6 cellular contexts compared by ENCODE assay signal in genomic region chr12:6938353-6939186, GRCh38. TPM values are rescaled to one million over a fixed set of nuclear protein-coding genes. Genes with fewer than 3 reads are reported as not detected.
DNase-seq lines count a peak whose midpoint lies in the region; ATAC-seq and TF ChIP-seq lines count a peak whose summit lies in the region.

No MANE protein-coding gene starts in this region.

- H3K36me3 ChIP-seq in Panc1 (ENCODE audit: control insufficient read depth, insufficient read depth, low read length), result 0 out of 2 replicates have a peak, but pooled peaks cover 3% of the 10 kb centered on the region
- H3K36me3 ChIP-seq in fibroblast of lung (ENCODE audit: control insufficient read depth, insufficient read depth, low read length), result peaks cover 36% of the 10 kb centered on the region

- peak overlapping the region; percentile 75 for H3K4me3 Mint-ChIP-seq in stimulated activated memory B cell treated with anti-CD40 and anti-IgM and Interleukin-4, amounts not matched to agents 10 μg/mL and 1 μg/mL and 100 μg/mL, for 72 hours

- H4K20me1 ChIP-seq in fibroblast of lung (ENCODE audit: control insufficient read depth, extremely low read depth, insufficient read depth, low read length), result no peaks in the 10 kb centered on the region

- H3K9ac ChIP-seq in fibroblast of lung (ENCODE audit: insufficient read depth, low read length), result peak overlapping the region; percentile 43

- POLR2A ChIA-PET in Panc1 (lab: Charles Lee), result interaction anchor here (1.2 kb wide), 1 partner anchor 13 kb away, joined by 3 read pairs; no protein-coding TSS in a partner anchor

- DNase-seq in Panc1 (ENCODE audit: low read depth, low spot score) (no peak), fibroblast of lung (ENCODE audit: low read depth in 2 of 2) (no peak), GF-D8 (lab: John Stamatoyannopoulos, UW) (no peak), Kasumi-1 (lab: John Stamatoyannopoulos, UW) (no peak)

- peaks cover 63% of the 10 kb centered on the region for H3K36me3 Mint-ChIP-seq in stimulated activated memory B cell treated with anti-CD40 and anti-IgM and Interleukin-4, amounts not matched to agents 10 μg/mL and 1 μg/mL and 100 μg/mL, for 72 hours

- peak overlapping the region in 1 of 2 experiments; percentile 44; a peak in 2 of 4 replicates for H3K4me3 ChIP-seq in Panc1 (ENCODE audit: low read depth in 2 of 2, low read length in 2 of 2)
- H3K4me3 ChIP-seq in fibroblast of lung (replicated peaks in 1 of 4; ENCODE audit: control extremely low read depth in 1 of 4, insufficient read depth in 1 of 4, low read depth in 3 of 4, low read length in 4 of 4), result peak overlapping the region in 2 of 4 experiments; percentile 52 to 62

- CTCF ChIA-PET in Panc1 (lab: Charles Lee), result interaction anchor here (1.3 kb wide), 1 partner anchor 13 kb away, joined by 3 read pairs; no protein-coding TSS in a partner anchor

- BruUV-seq in Panc1 (replicated peaks; lab: Mats Ljungman, UMichigan), result TSS peak; percentile 44

- H3K4me2 ChIP-seq in fibroblast of lung (ENCODE audit: extremely low read depth, insufficient read depth, low read length), result peak overlapping the region; percentile 32

- ATAC-seq in Panc1 (no peak), GM18873 (IDR thresholded peaks at IDR 0.05; ENCODE audit: low FRiP score, unreplicated experiment) (no peak)
- no peak for ATAC-seq in stimulated activated memory B cell treated with anti-CD40 and anti-IgM and Interleukin-4, amounts not matched to agents 10 μg/mL and 1 μg/mL and 100 μg/mL, for 72 hours

- peaks cover 69% of the 10 kb centered on the region for H3K4me1 Mint-ChIP-seq in stimulated activated memory B cell treated with anti-CD40 and anti-IgM and Interleukin-4, amounts not matched to agents 10 μg/mL and 1 μg/mL and 100 μg/mL, for 72 hours

- TF ChIP-seq CTCF in Panc1 (IDR thresholded peaks at IDR 0.05) (no peak; the same call in none of the 2 replicates), fibroblast of lung (conservative IDR thresholded peaks at IDR 0.05 in 1 of 2, IDR thresholded peaks at IDR 0.05 in 1 of 2; ENCODE audit: low read depth in 1 of 2, low read length in 2 of 2) (no peak)

- H3K9me3 ChIP-seq in Panc1 (ENCODE audit: control insufficient read depth, insufficient read depth, low read depth, low read length), result no peaks in the 10 kb centered on the region
- no peaks in the 10 kb centered on the region for H3K9me3 ChIP-seq in fibroblast of lung (ENCODE audit: control insufficient read depth, insufficient read depth, low read depth, low read length)

- H3K27ac Mint-ChIP-seq in stimulated activated memory B cell treated with anti-CD40 and anti-IgM and Interleukin-4, amounts not matched to agents 10 μg/mL and 1 μg/mL and 100 μg/mL, for 72 hours, result peak overlapping the region; percentile 96

- intact Hi-C loops in Panc1 (cut with micrococcal nuclease; ENCODE audit: unreplicated experiment), result no loop called here

- peaks cover 46% of the 10 kb centered on the region for H3K4me1 ChIP-seq in Panc1 (ENCODE audit: control insufficient read depth, insufficient read depth, low read length)
- H3K4me1 ChIP-seq in fibroblast of lung (ENCODE audit: control insufficient read depth, extremely low read depth, insufficient read depth, low read length), result peaks cover 19% of the 10 kb centered on the region

- H3K9me3 Mint-ChIP-seq in stimulated activated memory B cell treated with anti-CD40 and anti-IgM and Interleukin-4, amounts not matched to agents 10 μg/mL and 1 μg/mL and 100 μg/mL, for 72 hours, result no peaks in the 10 kb centered on the region

- H3K79me2 ChIP-seq in fibroblast of lung (ENCODE audit: control insufficient read depth, insufficient read depth, low read length), result peaks cover 5% of the 10 kb centered on the region

- in situ Hi-C loops in Panc1 (cut with HindIII; ENCODE audit: low pct_unique_long_range_greater_than_20kb, low sequenced_read_pairs), result no loop called here

- no peaks in the 10 kb centered on the region for H3K27me3 ChIP-seq in Panc1 (ENCODE audit: control insufficient read depth, insufficient read depth, low read length)
- H3K27me3 ChIP-seq in fibroblast of lung (ENCODE audit: control insufficient read depth, insufficient read depth, low read length), result no peaks in the 10 kb centered on the region

- no peak overlapping the region for H2AFZ ChIP-seq in fibroblast of lung (ENCODE audit: low read length)

- H3K27ac ChIP-seq in Panc1 (ENCODE audit: low read length), result peak overlapping the region; percentile 65
- peak overlapping the region; percentile 32 for H3K27ac ChIP-seq in fibroblast of lung (ENCODE audit: insufficient read depth, low read length)

- no peaks in the 10 kb centered on the region for H3K27me3 Mint-ChIP-seq in stimulated activated memory B cell treated with anti-CD40 and anti-IgM and Interleukin-4, amounts not matched to agents 10 μg/mL and 1 μg/mL and 100 μg/mL, for 72 hours

RNA-seq across cellular contexts. Expression of gene RNU7-1, which starts 5.0 kb away (rescaled TPM):
- not detected for total RNA-seq in Panc1 (2021; ENCODE audit: unreplicated experiment)
- polyA plus RNA-seq in Panc1 (2012; ENCODE audit: insufficient read length), result not detected
- not detected in 2 replicates for total RNA-seq in fibroblast of lung
- polyA plus RNA-seq in fibroblast of lung, result not detected in 2 replicates
- not detected in 2 replicates for polyA plus RNA-seq in fibroblast of lung (2012)
- polyA minus RNA-seq in fibroblast of lung (ENCODE audit: low replicate concordance), result not detected in 2 replicates

RNA-seq across cellular contexts. Expression of gene C12orf57, which starts 5.3 kb away (rescaled TPM):
- total RNA-seq in Panc1 (2021; ENCODE audit: unreplicated experiment), result 126 TPM
- polyA plus RNA-seq in Panc1 (2012; ENCODE audit: insufficient read length), result 249 TPM
- 107 and 177 TPM in 2 replicates for total RNA-seq in fibroblast of lung
- 172 and 220 TPM in 2 replicates for polyA plus RNA-seq in fibroblast of lung
- 181 and 214 TPM in 2 replicates for polyA plus RNA-seq in fibroblast of lung (2012)
- 60.1 and 67.8 TPM in 2 replicates for polyA minus RNA-seq in fibroblast of lung (ENCODE audit: low replicate concordance)

RNA-seq across cellular contexts. Expression of gene ATN1, which starts 10.8 kb away (rescaled TPM):
- total RNA-seq in Panc1 (2021; ENCODE audit: unreplicated experiment), result 82.3 TPM
- 95.7 TPM for polyA plus RNA-seq in Panc1 (2012; ENCODE audit: insufficient read length)
- 8.2 and 21.5 TPM in 2 replicates for total RNA-seq in fibroblast of lung
- 9.4 and 14.5 TPM in 2 replicates for polyA plus RNA-seq in fibroblast of lung
- 65.1 and 76.2 TPM in 2 replicates for polyA plus RNA-seq in fibroblast of lung (2012)
- polyA minus RNA-seq in fibroblast of lung (ENCODE audit: low replicate concordance), result 192 and 200 TPM in 2 replicates

RNA-seq across cellular contexts. Expression of gene PTPN6, which starts 12.6 kb away (rescaled TPM):
- total RNA-seq in Panc1 (2021; ENCODE audit: unreplicated experiment) (13.7 TPM), fibroblast of lung (0.26 TPM in 1 of 2 replicates, not detected in the other)
- polyA plus RNA-seq in Panc1 (2012; ENCODE audit: insufficient read length), result 26.1 TPM
- polyA plus RNA-seq in fibroblast of lung, result 0.06 TPM in 1 of 2 replicates, not detected in the other
- polyA plus RNA-seq in fibroblast of lung (2012), result not detected in 2 replicates
- 0.79 TPM in 1 of 2 replicates, not detected in the other for polyA minus RNA-seq in fibroblast of lung (ENCODE audit: low replicate concordance)

RNA-seq across cellular contexts. Expression of gene ENO2, which starts 24.2 kb away (rescaled TPM):
- total RNA-seq in Panc1 (2021; ENCODE audit: unreplicated experiment) (33.5 TPM), fibroblast of lung (20.3 TPM in 2 replicates)
- 70.3 TPM for polyA plus RNA-seq in Panc1 (2012; ENCODE audit: insufficient read length)
- 29.4 and 43.0 TPM in 2 replicates for polyA plus RNA-seq in fibroblast of lung
- 29.0 and 41.2 TPM in 2 replicates for polyA plus RNA-seq in fibroblast of lung (2012)
- polyA minus RNA-seq in fibroblast of lung (ENCODE audit: low replicate concordance), result 40.4 and 68.7 TPM in 2 replicates
